In the genomic region with DNA sequence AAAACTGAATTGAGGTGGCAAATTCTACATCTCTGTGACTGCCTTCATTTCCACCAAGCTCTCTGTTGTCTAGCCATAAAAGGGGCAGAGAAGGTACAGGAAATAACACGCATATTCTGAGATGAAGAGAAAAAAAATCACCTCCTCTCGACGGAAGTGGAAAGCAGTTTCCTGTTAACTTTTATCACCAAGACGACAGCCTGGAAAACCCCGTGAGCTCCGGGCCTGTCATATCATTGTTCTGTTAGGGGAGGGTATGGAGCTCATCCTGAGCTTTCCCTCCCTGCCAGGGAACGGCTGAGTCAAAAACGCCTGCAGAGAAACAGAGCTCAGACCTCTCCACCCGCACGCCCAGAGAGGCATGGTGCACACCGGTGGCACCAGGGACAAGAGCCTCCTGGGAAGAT, we compare ENCODE assay signal across 8 cellular contexts.
DNase-seq lines count a peak whose midpoint lies in the region; ATAC-seq and TF ChIP-seq lines count a peak whose summit lies in the region.

No MANE protein-coding gene starts in this region.

- ATAC-seq in GM19328 (IDR thresholded peaks at IDR 0.05; ENCODE audit: unreplicated experiment) = peak; percentile 64
- peak; percentile 75 for ATAC-seq in HG03378 (IDR thresholded peaks at IDR 0.05; ENCODE audit: unreplicated experiment)

- no peak overlapping the region for H3K4me3 ChIP-seq in fibroblast of pulmonary artery (replicated peaks; ENCODE audit: low read depth, low read length)

- DNase-seq in activated CD8-positive, alpha-beta memory T cell treated with anti-CD3 and anti-CD28 coated beads for 24 hours = peak; percentile 80
- DNase-seq in fibroblast of pulmonary artery (ENCODE audit: low read depth) = peak; percentile 93
- DNase-seq in stimulated activated CD4-positive, alpha-beta T cell treated with anti-CD3 and anti-CD28 coated beads, Interleukin-2, amount 100 ng/mL, for 24 hours = peak; percentile 65 to 73
- no peak for DNase-seq in midbrain (lab: John Stamatoyannopoulos, UW)
- no peak for DNase-seq in Ammon's horn (ENCODE audit: low spot score)
- DNase-seq in NCI-H82 treated with DMSO at 0.1 percent for 48 hours (lab: John Stamatoyannopoulos, UW; ENCODE audit: unreplicated experiment) = no peak

- TF ChIP-seq CTCF in fibroblast of pulmonary artery (IDR thresholded peaks at IDR 0.05; ENCODE audit: low read length, missing control alignments) = no peak

Comparison
In these comparisons a context has a peak if more than half of its experiments do, and no peak if none do; other contexts are left out.
1. DNase-seq: peak in activated CD8-positive, alpha-beta memory T cell treated with anti-CD3 and anti-CD28 coated beads for 24 hours (single experiment), fibroblast of pulmonary artery (single experiment) and stimulated activated CD4-positive, alpha-beta T cell treated with anti-CD3 and anti-CD28 coated beads, Interleukin-2, amount 100 ng/mL, for 24 hours (2 of 2); none in midbrain (single experiment), Ammon's horn (single experiment) and NCI-H82 treated with DMSO at 0.1 percent for 48 hours (single experiment).